12 cellular contexts compared by ENCODE assay signal in the genomic region with DNA sequence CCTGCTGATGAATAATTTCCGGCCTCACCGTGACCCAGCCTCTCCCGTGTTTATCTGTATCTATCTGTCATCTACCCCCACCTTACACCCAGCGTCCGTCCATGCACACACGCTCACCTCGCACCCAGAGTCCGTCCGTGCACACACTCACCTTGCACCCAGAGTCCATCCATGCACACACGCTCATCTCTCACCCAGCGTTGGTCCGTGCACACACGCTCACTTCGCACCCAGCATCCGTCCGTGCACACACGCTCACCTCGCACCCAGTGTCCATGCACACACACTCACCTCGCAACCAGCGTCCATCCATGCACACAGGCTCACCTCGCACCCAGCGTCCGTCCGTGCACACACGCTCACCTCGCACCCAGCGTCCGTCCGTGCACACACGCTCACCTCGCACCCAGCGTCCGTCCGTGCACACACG.
"Had no signal": no experiment of that assay in that cellular context is flagged by ENCODE, and none has a peak within 500 bp of the region (broad histone marks: within the 10 kb centered on the region; RNA-seq: fewer than 3 reads in every experiment).

No MANE protein-coding gene starts in this region.

- H3K4me1 ChIP-seq: ascending aorta, thyroid gland had no signal

- H3K9me3 ChIP-seq: ascending aorta, lower lobe of right lung, thyroid gland had no signal

- H3K27ac ChIP-seq: ascending aorta, lower lobe of right lung, thyroid gland had no signal

- H3K4me1 Mint-ChIP-seq: activated naive CD8-positive, alpha-beta T cell treated with anti-CD3 and anti-CD28 coated beads for 36 hours; naive B cell had no signal

- H3K4me3 ChIP-seq: ascending aorta, lower lobe of right lung, skin epidermis, thyroid gland had no signal

- H3K27me3 ChIP-seq: ascending aorta, thyroid gland had no signal

- DNase-seq: activated CD4-positive, alpha-beta T cell treated with anti-CD3 and anti-CD28 coated beads, Interleukin-2, amount 50 U/mL, for 4 hours; activated gamma-delta T cell; activated naive CD8-positive, alpha-beta T cell treated with anti-CD3 and anti-CD28 coated beads for 36 hours; activated T-cell treated with anti-CD3 and anti-CD28 coated beads, Interleukin-2, amount 50 U/mL, for 24 hours; naive B cell; occipital lobe; thyroid gland had no signal

- H3K36me3 ChIP-seq: ascending aorta, lower lobe of right lung, thyroid gland had no signal

- H3K36me3 Mint-ChIP-seq: activated naive CD8-positive, alpha-beta T cell treated with anti-CD3 and anti-CD28 coated beads for 36 hours; naive B cell had no signal

- H3K9me3 Mint-ChIP-seq: activated T-cell treated with anti-CD3 and anti-CD28 coated beads, Interleukin-2, amount 50 U/mL, for 24 hours; T-helper 2 cell treated with Interferon-gamma antibody and Interleukin-4, amounts not matched to agents 5 μg/mL and 100 μg/mL, for 36 hours had no signal

- H3K4me3 Mint-ChIP-seq: activated naive CD8-positive, alpha-beta T cell treated with anti-CD3 and anti-CD28 coated beads for 36 hours; activated T-cell treated with anti-CD3 and anti-CD28 coated beads, Interleukin-2, amount 50 U/mL, for 24 hours; naive B cell; T-helper 2 cell treated with Interferon-gamma antibody and Interleukin-4, amounts not matched to agents 5 μg/mL and 100 μg/mL, for 36 hours had no signal

- ATAC-seq: activated CD4-positive, CD25-positive, alpha-beta regulatory T cell treated with anti-CD3 and anti-CD28 coated beads, Interleukin-2, amount 50 U/mL, for 24 hours; lower lobe of right lung had no signal

- H3K27ac Mint-ChIP-seq: activated naive CD8-positive, alpha-beta T cell treated with anti-CD3 and anti-CD28 coated beads for 36 hours; activated T-cell treated with anti-CD3 and anti-CD28 coated beads, Interleukin-2, amount 50 U/mL, for 24 hours; T-helper 2 cell treated with Interferon-gamma antibody and Interleukin-4, amounts not matched to agents 5 μg/mL and 100 μg/mL, for 36 hours had no signal
